ENCODE assay signal across 12 cellular contexts in the genomic region with DNA sequence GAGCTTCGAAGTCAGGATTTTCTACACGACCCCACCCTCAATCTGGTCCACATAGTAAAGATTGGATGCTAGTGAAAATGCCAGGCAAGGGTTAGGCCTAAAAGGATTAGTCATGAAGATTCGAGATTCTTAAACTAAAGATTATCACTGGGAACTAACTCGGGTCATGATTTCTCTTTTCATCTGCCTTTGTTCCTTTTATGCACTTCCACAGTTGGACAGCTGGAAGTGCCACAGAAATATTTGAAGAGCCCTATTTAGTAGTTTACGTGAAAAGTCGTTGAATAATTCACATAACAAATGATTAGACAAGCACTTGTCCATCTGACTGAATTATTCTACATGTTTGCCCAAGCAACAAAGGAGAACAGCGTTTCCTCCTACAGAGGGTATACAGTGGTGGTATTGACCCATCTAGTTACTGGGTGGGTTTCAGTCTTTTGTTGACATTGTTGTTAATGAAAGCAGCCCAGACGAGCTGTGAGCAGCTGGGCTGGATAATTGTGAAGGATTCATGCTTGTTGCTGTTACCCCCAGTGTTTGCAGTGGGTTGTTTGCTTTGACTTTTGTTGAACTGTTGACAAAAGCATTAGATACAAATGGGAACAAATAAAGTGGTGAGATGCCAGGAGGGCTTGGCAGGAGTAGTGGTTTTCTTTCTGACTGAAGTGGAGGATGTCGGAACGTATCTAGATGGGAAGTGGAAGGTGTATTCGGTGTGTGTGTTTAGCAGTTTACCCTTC.
DNase-seq lines count a peak whose midpoint lies in the region; ATAC-seq, FAIRE-seq and TF ChIP-seq lines count a peak whose summit lies in the region.
"Had no signal": no experiment of that assay in that cellular context is flagged by ENCODE, and none has a peak within 500 bp of the region (broad histone marks: within the 10 kb centered on the region; RNA-seq: fewer than 3 reads in every experiment).

No MANE protein-coding gene starts in this region.

- no peak for FAIRE-seq in HepG2 (lab: Jason Lieb, UNC)
- FAIRE-seq: GM18507, small intestine had no signal

- no peak for TF ChIP-seq RAD21 in HepG2 (CRISPR knock-in tag; IDR thresholded peaks at IDR 0.05)

- no peak overlapping the region for H3K4me2 ChIP-seq in HepG2 (ENCODE audit: low read depth, low read length)

- H3K79me2 ChIP-seq in HepG2 (ENCODE audit: insufficient read depth, low read length), result no peaks in the 10 kb centered on the region

- no TSS peak for BruUV-seq in HepG2 (replicated peaks; lab: Mats Ljungman, UMichigan)

- H3K9ac ChIP-seq in HepG2 (ENCODE audit: insufficient read depth, low read depth, low read length), result no peak overlapping the region

- DNase-seq in COLO668 (lab: John Stamatoyannopoulos, UW; ENCODE audit: unreplicated experiment) (peak; percentile 80), NCI-H128 (lab: John Stamatoyannopoulos, UW; ENCODE audit: unreplicated experiment) (peak; percentile 63), NCI-H748 treated with DMSO at 0.1 percent for 48 hours (lab: John Stamatoyannopoulos, UW) (peak; percentile 99), HepG2 (ENCODE audit: low spot score) (peak; percentile 38), coronary artery (ENCODE audit: low spot score) (no peak)
- DNase-seq in activated CD4-positive, alpha-beta T cell treated with anti-CD3 and anti-CD28 coated beads for 48 hours, result no peak
- DNase-seq in central memory CD4-positive, alpha-beta T cell, result no peak
- DNase-seq: brain microvascular endothelial cell, small intestine had no signal

- no peaks in the 10 kb centered on the region for H3K27me3 ChIP-seq in HepG2 (ENCODE audit: control insufficient read depth in 1 of 2, insufficient read depth in 2 of 2, low read length in 2 of 2)
- H3K27me3 ChIP-seq: brain microvascular endothelial cell had no signal

- CTCF ChIA-PET in HepG2 (lab: Yijun Ruan, JAX; ENCODE audit: low intra/inter-chr PET ratio, low total read pairs), result no interaction called here

- 21% methylated on average over 11 of the region's 11 CpGs for WGBS in HepG2 (ENCODE audit: low lambda C conversion rate)

- TF ChIP-seq CTCF in HepG2 (CRISPR knock-in tag; IDR thresholded peaks at IDR 0.05), result no peak
- TF ChIP-seq CTCF in coronary artery (IDR thresholded peaks at IDR 0.05), result no peak

- TF ChIP-seq POLR2A in HepG2 (IDR thresholded peaks at IDR 0.05; ENCODE audit: insufficient read depth in 1 of 2, low read depth in 2 of 2, low read length in 2 of 2), result no peak

- H3K27ac ChIP-seq in HepG2 (ENCODE audit: extremely low read length, insufficient read depth, low read length) (no peak overlapping the region), coronary artery (no peak overlapping the region)
- H3K27ac ChIP-seq: brain microvascular endothelial cell had no signal

- in situ Hi-C loops in HepG2 (cut with HindIII; ENCODE audit: extremely low pct_ligation_motif_present, low pct_unique_long_range_greater_than_20kb), result no loop called here

- H3K4me1 ChIP-seq in HepG2 (ENCODE audit: insufficient read depth, low read length), result 0 out of 2 replicates have a peak, but pooled peaks cover 9% of the 10 kb centered on the region

- H4K20me1 ChIP-seq in HepG2 (ENCODE audit: insufficient read depth, low read length), result no peaks in the 10 kb centered on the region

- no peak for TF ChIP-seq EP300 in HepG2 (IDR thresholded peaks at IDR 0.05; ENCODE audit: low read depth in 2 of 2, low read length in 2 of 2)
- TF ChIP-seq EP300 in HepG2 (CRISPR knock-in tag; IDR thresholded peaks at IDR 0.05; ENCODE audit: borderline replicate concordance), result no peak

- H3K9me3 ChIP-seq in HepG2 (ENCODE audit: low read length), result 0 out of 2 replicates have a peak, but pooled peaks cover 5% of the 10 kb centered on the region

- no peaks in the 10 kb centered on the region for H3K36me3 ChIP-seq in HepG2 (replicated peaks in 1 of 2; ENCODE audit: control insufficient read depth in 1 of 2, insufficient read depth in 2 of 2, low read length in 2 of 2)
- H3K36me3 ChIP-seq: brain microvascular endothelial cell had no signal

- POLR2A ChIA-PET in HepG2 (lab: Yijun Ruan, JAX), result no interaction called here

- ATAC-seq in HepG2 (peak; percentile 46; the same call in 2 of the 3 replicates), GM18858 (IDR thresholded peaks at IDR 0.05; ENCODE audit: unreplicated experiment) (no peak)
- ATAC-seq: Right ventricle myocardium inferior had no signal

- intact Hi-C loops in HepG2 (cut with micrococcal nuclease; ENCODE audit: unreplicated experiment), result loop anchor here (2.0 kb wide), 1 partner anchor 15 kb away; no protein-coding TSS in a partner anchor

- H3K4me3 ChIP-seq in HepG2 (replicated peaks in 1 of 3; ENCODE audit: insufficient read depth in 1 of 3, low read depth in 2 of 3, low read length in 3 of 3) (no peak overlapping the region), coronary artery (no peak overlapping the region)

- H2AFZ ChIP-seq in HepG2 (ENCODE audit: low read length), result no peak overlapping the region

TF ChIP-seq in HepG2, 621 proteins besides CTCF, POLR2A, EP300 and RAD21:
- TF ChIP-seq ZNF468 (CRISPR knock-in tag; IDR thresholded peaks at IDR 0.05), result no peak
- TF ChIP-seq BCL6 (CRISPR knock-in tag; IDR thresholded peaks at IDR 0.05), result 0 out of 2 replicates have a peak, but pooled peaks have one; percentile 24
- TF ChIP-seq, protein P1, sequence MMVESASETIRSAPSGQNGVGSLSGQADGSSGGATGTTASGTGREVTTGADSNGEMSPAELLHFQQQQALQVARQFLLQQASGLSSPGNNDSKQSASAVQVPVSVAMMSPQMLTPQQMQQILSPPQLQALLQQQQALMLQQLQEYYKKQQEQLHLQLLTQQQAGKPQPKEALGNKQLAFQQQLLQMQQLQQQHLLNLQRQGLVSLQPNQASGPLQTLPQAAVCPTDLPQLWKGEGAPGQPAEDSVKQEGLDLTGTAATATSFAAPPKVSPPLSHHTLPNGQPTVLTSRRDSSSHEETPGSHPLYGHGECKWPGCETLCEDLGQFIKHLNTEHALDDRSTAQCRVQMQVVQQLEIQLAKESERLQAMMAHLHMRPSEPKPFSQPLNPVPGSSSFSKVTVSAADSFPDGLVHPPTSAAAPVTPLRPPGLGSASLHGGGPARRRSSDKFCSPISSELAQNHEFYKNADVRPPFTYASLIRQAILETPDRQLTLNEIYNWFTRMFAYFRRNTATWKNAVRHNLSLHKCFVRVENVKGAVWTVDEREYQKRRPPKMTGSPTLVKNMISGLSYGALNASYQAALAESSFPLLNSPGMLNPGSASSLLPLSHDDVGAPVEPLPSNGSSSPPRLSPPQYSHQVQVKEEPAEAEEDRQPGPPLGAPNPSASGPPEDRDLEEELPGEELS (CRISPR knock-in tag; IDR thresholded peaks at IDR 0.05), result peak; percentile 40; the same call in 1 of the 2 replicates
- TF ChIP-seq, protein P2, sequence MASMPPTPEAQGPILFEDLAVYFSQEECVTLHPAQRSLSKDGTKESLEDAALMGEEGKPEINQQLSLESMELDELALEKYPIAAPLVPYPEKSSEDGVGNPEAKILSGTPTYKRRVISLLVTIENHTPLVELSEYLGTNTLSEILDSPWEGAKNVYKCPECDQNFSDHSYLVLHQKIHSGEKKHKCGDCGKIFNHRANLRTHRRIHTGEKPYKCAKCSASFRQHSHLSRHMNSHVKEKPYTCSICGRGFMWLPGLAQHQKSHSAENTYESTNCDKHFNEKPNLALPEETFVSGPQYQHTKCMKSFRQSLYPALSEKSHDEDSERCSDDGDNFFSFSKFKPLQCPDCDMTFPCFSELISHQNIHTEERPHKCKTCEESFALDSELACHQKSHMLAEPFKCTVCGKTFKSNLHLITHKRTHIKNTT (CRISPR knock-in tag; IDR thresholded peaks at IDR 0.05), result no peak
- no peak for TF ChIP-seq SOX13 (IDR thresholded peaks at IDR 0.05)
- peak in 1 of 2 experiments; percentile 55; a peak in 2 of 4 replicates for TF ChIP-seq SOX13 (CRISPR knock-in tag; conservative IDR thresholded peaks at IDR 0.05 in 1 of 2, IDR thresholded peaks at IDR 0.05 in 1 of 2)
- no peak for TF ChIP-seq POLR2AphosphoS5 (IDR thresholded peaks at IDR 0.05; ENCODE audit: low read depth, low read length)
- TF ChIP-seq ZNF292 (CRISPR knock-in tag; IDR thresholded peaks at IDR 0.05; ENCODE audit: borderline replicate concordance, low read depth), result no peak
- TF ChIP-seq PTBP1 (IDR thresholded peaks at IDR 0.05; ENCODE audit: low read depth, low read length, poor library complexity, severe bottlenecking), result no peak
- TF ChIP-seq ZNF101 (CRISPR knock-in tag; IDR thresholded peaks at IDR 0.05; ENCODE audit: borderline replicate concordance, low read depth), result no peak
- TF ChIP-seq TBX3 (IDR thresholded peaks at IDR 0.05; ENCODE audit: borderline replicate concordance), result peak; percentile 31; the same call in 1 of the 2 replicates

Comparison
In these comparisons a context has a peak if more than half of its experiments do, and no peak if none do; other contexts are left out.
1. DNase-seq: peak in COLO668 (single experiment), NCI-H128 (single experiment), NCI-H748 treated with DMSO at 0.1 percent for 48 hours (single experiment) and HepG2 (single experiment); none in activated CD4-positive, alpha-beta T cell treated with anti-CD3 and anti-CD28 coated beads for 48 hours (single experiment), central memory CD4-positive, alpha-beta T cell (single experiment) and coronary artery (single experiment).